ENCODE assay signal across 8 cellular contexts in the genomic region with DNA sequence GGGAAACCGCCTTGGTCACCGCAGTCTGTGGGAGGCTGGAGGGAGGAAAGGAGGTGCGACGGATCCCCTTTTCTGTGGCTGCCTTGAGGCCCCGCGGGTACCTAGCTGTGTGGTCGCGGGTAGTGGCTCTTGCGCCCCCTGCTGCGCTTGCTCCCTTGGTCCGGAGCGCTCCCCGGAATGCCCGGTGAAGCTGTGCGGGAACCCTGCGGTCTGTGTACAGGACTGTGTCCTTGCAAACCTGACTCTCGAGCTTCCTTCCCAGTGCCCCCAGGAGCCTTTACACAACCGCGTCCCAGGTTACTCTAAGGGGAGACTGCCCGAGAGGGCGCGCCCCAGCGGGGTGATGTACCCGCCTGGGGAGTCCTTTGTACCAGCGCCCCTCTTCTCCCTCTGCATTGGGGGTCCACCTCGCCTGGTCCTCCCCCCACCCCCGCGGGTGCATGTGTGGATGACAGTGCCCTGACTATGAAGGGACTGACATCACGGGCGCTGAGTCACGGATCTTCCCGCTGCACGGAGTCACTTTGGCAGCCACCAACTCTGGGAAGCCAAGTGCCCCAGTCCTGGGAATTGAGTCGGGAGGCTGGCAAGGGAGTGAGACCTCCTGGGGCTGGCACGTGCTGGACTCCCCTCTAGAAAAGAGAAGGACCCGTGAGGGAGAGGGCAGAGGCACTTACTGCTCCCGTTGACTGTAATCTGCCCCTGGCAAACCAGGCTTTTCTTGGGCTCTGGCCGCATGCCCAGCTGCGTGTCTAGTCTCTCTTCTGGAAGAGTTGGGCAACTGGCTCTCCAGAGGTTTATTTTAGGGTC. TPM values are rescaled to one million over a fixed set of nuclear protein-coding genes. Genes with fewer than 3 reads are reported as not detected.
DNase-seq lines count a peak whose midpoint lies in the region; ATAC-seq and TF ChIP-seq lines count a peak whose summit lies in the region.

No MANE protein-coding gene starts in this region.

- H3K9me3 ChIP-seq in ES-I3 (ENCODE audit: control insufficient read depth, insufficient read depth, low read length), result no peaks in the 10 kb centered on the region
- no peaks in the 10 kb centered on the region for H3K9me3 ChIP-seq in adipocyte (ENCODE audit: control insufficient read depth, low read length)
- no peaks in the 10 kb centered on the region for H3K9me3 ChIP-seq in left ventricle myocardium inferior (replicated peaks)

- H3K9ac ChIP-seq in ES-I3 (ENCODE audit: low read depth, low read length) (peak overlapping the region; percentile 75), adipocyte (ENCODE audit: low read length) (peak overlapping the region; percentile 92)

- intact Hi-C loops in left ventricle myocardium inferior (cut with micrococcal nuclease), result loop anchor here (10.0 kb wide), 2 partner anchors 51 to 59 kb away; no protein-coding TSS in a partner anchor
- intact Hi-C loops in posterior vena cava (cut with DNase I), result no loop called here

- POLR2A ChIA-PET in RWPE1 (lab: Yijun Ruan, JAX; ENCODE audit: low non-redundant PET), result no interaction called here

- peak overlapping the region; percentile 91 for H3K27ac Mint-ChIP-seq in HFFc6

- H3K4me1 Mint-ChIP-seq in HFFc6 (ENCODE audit: low read depth), result peaks cover 28% of the 10 kb centered on the region

- H3K27me3 ChIP-seq in adipocyte (replicated peaks; ENCODE audit: control insufficient read depth, insufficient read depth, low read length) (no peaks in the 10 kb centered on the region), left ventricle myocardium inferior (ENCODE audit: low read depth) (no peaks in the 10 kb centered on the region)

- H3K4me3 Mint-ChIP-seq in HFFc6, result peak overlapping the region; percentile 88

- H3K4me3 ChIP-seq in adipocyte (ENCODE audit: low read length) (peak overlapping the region; percentile 88), left ventricle myocardium inferior (peak overlapping the region; percentile 88)

- no peaks in the 10 kb centered on the region for H3K9me3 Mint-ChIP-seq in HFFc6

- DNase-seq in HFFc6 (peak; percentile 68), RWPE1 (ENCODE audit: low spot score) (no peak), adipocyte (ENCODE audit: low read depth) (peak; percentile 86), left ventricle myocardium inferior (peak; percentile 86), posterior vena cava (ENCODE audit: low spot score) (peak; percentile 97), NCI-H1436 treated with DMSO at 0.1 percent for 48 hours (lab: John Stamatoyannopoulos, UW) (no peak)

- TF ChIP-seq CTCF in HFFc6 (IDR thresholded peaks at IDR 0.05) (peak; percentile 60; the same call in 1 of the 2 replicates), RWPE1 (conservative IDR thresholded peaks at IDR 0.05; ENCODE audit: low read depth) (no peak; the same call in 1 of the 2 replicates), left ventricle myocardium inferior (IDR thresholded peaks at IDR 0.05; ENCODE audit: borderline replicate concordance) (peak; percentile 60)

- H3K4me1 ChIP-seq in ES-I3 (ENCODE audit: insufficient read depth, low read length) (peaks cover 24% of the 10 kb centered on the region), adipocyte (ENCODE audit: control insufficient read depth, insufficient read depth, low read length) (peaks cover 34% of the 10 kb centered on the region), left ventricle myocardium inferior (peaks cover 67% of the 10 kb centered on the region)

- no peaks in the 10 kb centered on the region for H3K36me3 Mint-ChIP-seq in HFFc6 (ENCODE audit: low read depth)

- H3K27me3 Mint-ChIP-seq in HFFc6 (ENCODE audit: insufficient read depth), result peaks cover 11% of the 10 kb centered on the region; the same call in 1 of the 2 replicates

- H3K27ac ChIP-seq in RWPE1, result peak overlapping the region; percentile 93
- H3K27ac ChIP-seq in left ventricle myocardium inferior (replicated peaks), result peak overlapping the region; percentile 98

- H3K36me3 ChIP-seq in ES-I3 (ENCODE audit: insufficient read depth, low read length), result no peaks in the 10 kb centered on the region
- H3K36me3 ChIP-seq in adipocyte (ENCODE audit: control insufficient read depth, insufficient read depth, low read length, severe bottlenecking), result no peaks in the 10 kb centered on the region
- no peaks in the 10 kb centered on the region for H3K36me3 ChIP-seq in left ventricle myocardium inferior

- CTCF ChIA-PET in RWPE1 (lab: Yijun Ruan, JAX), result interaction anchor here (0.6 to 1.1 kb wide), 5 partner anchors 17 to 543 kb away, joined by 3 to 5 read pairs (median 4); no protein-coding TSS in a partner anchor

- ATAC-seq in GM21825 (IDR thresholded peaks at IDR 0.05; ENCODE audit: unreplicated experiment), result no peak

RNA-seq across cellular contexts. Expression of a gene that starts 0.8 kb away (rescaled TPM):
- total RNA-seq in HFFc6 (2021; fragmentation: NEBNext Ultra II Directional; extraction: Animal tissue kit (Norgen Biotek cat#: 25700)), result 1 to 10 TPM; 2.0 to 3.9 (median 2.3) TPM
- total RNA-seq in left ventricle myocardium inferior, result 10.5 TPM
- total RNA-seq in posterior vena cava, result 10 to 100 TPM; 19.6 to 24.1 TPM

Comparison
In these comparisons a context has a peak if more than half of its experiments do, and no peak if none do; other contexts are left out.
1. DNase-seq: peak in HFFc6 (single experiment), adipocyte (single experiment), left ventricle myocardium inferior (single experiment) and posterior vena cava (single experiment); none in RWPE1 (single experiment) and NCI-H1436 treated with DMSO at 0.1 percent for 48 hours (single experiment).